ENCODE assay signal across 1 cellular context in the genomic region with DNA sequence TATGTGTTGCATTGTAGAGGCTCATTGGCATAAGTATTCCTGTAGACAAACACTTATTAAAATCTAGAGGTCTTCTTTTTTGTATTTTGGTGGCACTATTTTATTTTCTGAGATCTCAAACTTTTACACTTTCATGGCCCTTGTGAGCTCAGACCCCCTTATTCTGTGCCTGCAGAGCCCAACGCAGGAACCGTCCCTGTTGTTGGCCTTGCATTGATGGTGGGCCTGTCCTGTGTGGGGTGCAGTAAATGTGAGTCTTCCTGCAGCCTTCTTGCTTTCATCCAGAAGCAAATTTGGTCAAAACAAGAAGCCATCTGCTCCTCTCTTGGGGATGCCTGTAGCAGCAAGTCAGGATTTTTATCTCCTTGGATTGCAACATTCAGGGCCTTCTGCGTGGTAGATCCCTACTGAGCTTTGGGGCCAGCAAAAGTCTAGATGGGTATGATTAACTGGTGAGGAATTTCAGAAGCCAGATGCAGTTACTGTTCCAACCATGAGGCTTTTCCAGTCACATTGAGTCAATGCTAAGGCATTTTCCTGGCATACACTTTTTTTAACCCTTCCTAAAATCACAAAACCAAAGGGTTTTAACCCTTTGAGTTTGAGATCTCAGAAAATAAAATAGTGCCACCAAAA.
TF ChIP-seq lines count a peak whose summit lies in the region.

No MANE protein-coding gene starts in this region.

TF ChIP-seq in HepG2, 621 proteins besides CTCF, POLR2A, EP300 and RAD21 (continued from another document):
- TF ChIP-seq ZNF790 (CRISPR knock-in tag; IDR thresholded peaks at IDR 0.05; ENCODE audit: borderline replicate concordance): no peak
- TF ChIP-seq ZBTB8A (CRISPR knock-in tag; IDR thresholded peaks at IDR 0.05; ENCODE audit: borderline replicate concordance, low read depth): no peak
- no peak for TF ChIP-seq ZFP37 (CRISPR knock-in tag; IDR thresholded peaks at IDR 0.05; ENCODE audit: borderline replicate concordance)
- no peak for TF ChIP-seq TBX3 (IDR thresholded peaks at IDR 0.05; ENCODE audit: borderline replicate concordance)
- no peak for TF ChIP-seq ZSCAN30 (CRISPR knock-in tag; IDR thresholded peaks at IDR 0.05)
- TF ChIP-seq MAFG (CRISPR knock-in tag; IDR thresholded peaks at IDR 0.05): no peak
- no peak for TF ChIP-seq SP140L (CRISPR knock-in tag; IDR thresholded peaks at IDR 0.05; ENCODE audit: borderline replicate concordance)
- TF ChIP-seq ZNF709 (CRISPR knock-in tag; IDR thresholded peaks at IDR 0.05): no peak
- TF ChIP-seq, protein P1, sequence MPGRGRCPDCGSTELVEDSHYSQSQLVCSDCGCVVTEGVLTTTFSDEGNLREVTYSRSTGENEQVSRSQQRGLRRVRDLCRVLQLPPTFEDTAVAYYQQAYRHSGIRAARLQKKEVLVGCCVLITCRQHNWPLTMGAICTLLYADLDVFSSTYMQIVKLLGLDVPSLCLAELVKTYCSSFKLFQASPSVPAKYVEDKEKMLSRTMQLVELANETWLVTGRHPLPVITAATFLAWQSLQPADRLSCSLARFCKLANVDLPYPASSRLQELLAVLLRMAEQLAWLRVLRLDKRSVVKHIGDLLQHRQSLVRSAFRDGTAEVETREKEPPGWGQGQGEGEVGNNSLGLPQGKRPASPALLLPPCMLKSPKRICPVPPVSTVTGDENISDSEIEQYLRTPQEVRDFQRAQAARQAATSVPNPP (CRISPR knock-in tag; IDR thresholded peaks at IDR 0.05): no peak
- no peak for TF ChIP-seq MXI1 (IDR thresholded peaks at IDR 0.05; ENCODE audit: borderline replicate concordance, low read depth, low read length)
- TF ChIP-seq ZNF34 (CRISPR knock-in tag; IDR thresholded peaks at IDR 0.05; ENCODE audit: borderline replicate concordance): no peak
